ENCODE assay signal across 8 cellular contexts in the genomic region with DNA sequence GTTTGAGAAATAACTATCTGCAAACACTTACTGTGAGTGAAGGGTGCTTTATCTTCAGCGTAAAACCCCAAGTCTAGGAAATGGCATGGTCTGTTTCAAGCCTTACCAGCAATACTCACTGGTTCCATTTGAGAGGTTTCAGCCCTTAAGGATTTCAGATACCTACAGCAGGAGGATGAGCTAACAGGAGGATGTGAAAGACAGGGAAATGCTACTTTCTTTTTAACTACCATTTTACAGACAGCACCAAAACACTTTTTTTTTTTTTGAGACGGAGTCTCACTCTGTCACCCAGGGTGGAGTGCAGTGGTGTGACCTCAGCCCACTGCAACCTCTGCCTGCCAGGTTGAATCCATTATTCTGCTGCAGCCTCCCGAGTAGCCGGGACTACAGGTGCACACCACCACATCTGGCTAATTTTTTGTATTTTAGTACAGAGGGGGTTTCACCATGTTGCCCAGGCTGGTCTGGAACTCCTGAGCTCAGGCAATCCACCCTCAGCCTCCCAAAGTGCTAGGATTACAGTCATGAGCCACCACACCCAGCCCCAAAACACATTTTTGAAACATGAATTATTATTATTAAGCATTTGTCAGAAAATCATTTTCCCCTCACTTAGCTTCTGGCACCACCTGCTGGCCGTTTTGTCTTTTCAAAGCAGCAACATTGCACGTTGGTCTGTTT. TPM values are rescaled to one million over a fixed set of nuclear protein-coding genes. Genes with fewer than 3 reads are reported as not detected.
A peak's percentile ranks its signal among the peaks of the same experiment; 100 is the strongest.
DNase-seq lines count a peak whose midpoint lies in the region; ATAC-seq, FAIRE-seq and TF ChIP-seq lines count a peak whose summit lies in the region.

No MANE protein-coding gene starts in this region.

- no peak for FAIRE-seq in urothelium cell line (lab: Jason Lieb, UNC)

- no peaks in the 10 kb centered on the region for H3K9me3 Mint-ChIP-seq in activated T-helper 2 cell treated with anti-CD3 and anti-CD28 coated beads, Interferon-gamma antibody, Interleukin-2, Interleukin-4, amounts not matched to agents 10 μg/mL and 5 μg/mL and 100 μg/mL, durations not matched to agents 14 hours and 24 hours and 36 hours

- H3K36me3 Mint-ChIP-seq in activated T-helper 2 cell treated with anti-CD3 and anti-CD28 coated beads, Interferon-gamma antibody, Interleukin-2, Interleukin-4, amounts not matched to agents 10 μg/mL and 5 μg/mL and 100 μg/mL, durations not matched to agents 14 hours and 24 hours and 36 hours (ENCODE audit: low read depth): peaks cover 54% of the 10 kb centered on the region

- CTCF ChIA-PET in HEK293T (lab: Yijun Ruan, JAX): interaction anchor here (0.6 to 1.9 kb wide), 12 partner anchors 11 to 321 kb away, joined by 3 to 17 read pairs (median 3); partner anchors contain the start of gene SNRNP35

- H3K4me3 Mint-ChIP-seq in activated T-helper 2 cell treated with anti-CD3 and anti-CD28 coated beads, Interferon-gamma antibody, Interleukin-2, Interleukin-4, amounts not matched to agents 10 μg/mL and 5 μg/mL and 100 μg/mL, durations not matched to agents 14 hours and 24 hours and 36 hours (ENCODE audit: low read depth): peak overlapping the region; percentile 54

- peaks cover 37% of the 10 kb centered on the region for H3K4me1 Mint-ChIP-seq in activated T-helper 2 cell treated with anti-CD3 and anti-CD28 coated beads, Interferon-gamma antibody, Interleukin-2, Interleukin-4, amounts not matched to agents 10 μg/mL and 5 μg/mL and 100 μg/mL, durations not matched to agents 14 hours and 24 hours and 36 hours (ENCODE audit: low read depth)

- DNase-seq in CD1c-positive myeloid dendritic cell (ENCODE audit: extremely low spot score) (peak; percentile 67), HEK293T (ENCODE audit: extremely low spot score) (peak; percentile 36), RPMI7951 (ENCODE audit: low read depth) (peak; percentile 35), foreskin melanocyte (peak; percentile 45), posterior cingulate gyrus (peak in 7 of 10 donors; percentile 58 to 91 (median 65)), urothelium cell line (ENCODE audit: low spot score) (peak; percentile 49)
- DNase-seq in activated T-helper 2 cell treated with anti-CD3 and anti-CD28 coated beads, Interferon-gamma antibody, Interleukin-2, Interleukin-4, amounts not matched to agents 10 μg/mL and 5 μg/mL and 100 μg/mL, durations not matched to agents 14 hours and 24 hours and 36 hours (ENCODE audit: low spot score): peak; percentile 54

- H3K27me3 Mint-ChIP-seq in activated T-helper 2 cell treated with anti-CD3 and anti-CD28 coated beads, Interferon-gamma antibody, Interleukin-2, Interleukin-4, amounts not matched to agents 10 μg/mL and 5 μg/mL and 100 μg/mL, durations not matched to agents 14 hours and 24 hours and 36 hours (ENCODE audit: low read depth): no peaks in the 10 kb centered on the region

- ATAC-seq in GM21526 (IDR thresholded peaks at IDR 0.05; ENCODE audit: low FRiP score, unreplicated experiment): no peak

- POLR2A ChIA-PET in HEK293T (lab: Yijun Ruan, JAX): interaction anchor here (1.8 kb wide), 1 partner anchor 11 kb away, joined by 6 read pairs; no protein-coding TSS in a partner anchor

- intact Hi-C loops in activated T-helper 2 cell treated with anti-CD3 and anti-CD28 coated beads, Interferon-gamma antibody, Interleukin-2, Interleukin-4, amounts not matched to agents 10 μg/mL and 5 μg/mL and 100 μg/mL, durations not matched to agents 14 hours and 24 hours and 36 hours (cut with micrococcal nuclease): loop anchor here (1.0 to 10.0 kb wide), 6 partner anchors 14 to 477 kb away; partner anchors contain the start of genes ATP6V0A2 and PITPNM2
- intact Hi-C loops in posterior cingulate gyrus (cut with DNase I): loop anchor here (10.0 kb wide), 2 partner anchors 193 to 373 kb away; no protein-coding TSS in a partner anchor

- peak overlapping the region; percentile 85 for H3K27ac Mint-ChIP-seq in activated T-helper 2 cell treated with anti-CD3 and anti-CD28 coated beads, Interferon-gamma antibody, Interleukin-2, Interleukin-4, amounts not matched to agents 10 μg/mL and 5 μg/mL and 100 μg/mL, durations not matched to agents 14 hours and 24 hours and 36 hours

TF ChIP-seq in HEK293T, 16 proteins besides CTCF, POLR2A, EP300 and RAD21:
- TF ChIP-seq TARDBP (IDR thresholded peaks at IDR 0.05): no peak
- TF ChIP-seq FOXK2 (IDR thresholded peaks at IDR 0.05): no peak
- no peak for TF ChIP-seq ARNT (IDR thresholded peaks at IDR 0.05)
- no peak for TF ChIP-seq ZNF384 (IDR thresholded peaks at IDR 0.05)
- TF ChIP-seq FOXM1 (IDR thresholded peaks at IDR 0.05; ENCODE audit: borderline replicate concordance): no peak
TF ChIP-seq in HEK293T: peak in this region for 0.

RNA-seq across cellular contexts. Expression of gene MTRFR, which starts 4.6 kb away (rescaled TPM):
- total RNA-seq in RPMI7951 (2014; rRNA removed; shearing (Covaris generic)): 14.1 and 14.4 TPM in 2 replicates
- total RNA-seq in activated T-helper 2 cell treated with anti-CD3 and anti-CD28 coated beads, Interferon-gamma antibody, Interleukin-2, Interleukin-4, amounts not matched to agents 10 μg/mL and 5 μg/mL and 100 μg/mL, durations not matched to agents 14 hours and 24 hours and 36 hours: 28.9 and 31.1 TPM in 2 replicates

RNA-seq across cellular contexts. Expression of gene MPHOSPH9, which starts 4.8 kb away (rescaled TPM):
- total RNA-seq in RPMI7951 (2014; rRNA removed; shearing (Covaris generic)): 62.4 and 66.7 TPM in 2 replicates
- total RNA-seq in activated T-helper 2 cell treated with anti-CD3 and anti-CD28 coated beads, Interferon-gamma antibody, Interleukin-2, Interleukin-4, amounts not matched to agents 10 μg/mL and 5 μg/mL and 100 μg/mL, durations not matched to agents 14 hours and 24 hours and 36 hours: 97.0 and 99.7 TPM in 2 replicates

RNA-seq across cellular contexts. Expression of gene CDK2AP1, which starts 33.9 kb away (rescaled TPM):
- total RNA-seq in RPMI7951 (2014; rRNA removed; shearing (Covaris generic)): 290 and 349 TPM in 2 replicates
- total RNA-seq in activated T-helper 2 cell treated with anti-CD3 and anti-CD28 coated beads, Interferon-gamma antibody, Interleukin-2, Interleukin-4, amounts not matched to agents 10 μg/mL and 5 μg/mL and 100 μg/mL, durations not matched to agents 14 hours and 24 hours and 36 hours: 95.3 and 97.7 TPM in 2 replicates
